Comparison of ENCODE assay signal across 23 cellular contexts in the genomic region with DNA sequence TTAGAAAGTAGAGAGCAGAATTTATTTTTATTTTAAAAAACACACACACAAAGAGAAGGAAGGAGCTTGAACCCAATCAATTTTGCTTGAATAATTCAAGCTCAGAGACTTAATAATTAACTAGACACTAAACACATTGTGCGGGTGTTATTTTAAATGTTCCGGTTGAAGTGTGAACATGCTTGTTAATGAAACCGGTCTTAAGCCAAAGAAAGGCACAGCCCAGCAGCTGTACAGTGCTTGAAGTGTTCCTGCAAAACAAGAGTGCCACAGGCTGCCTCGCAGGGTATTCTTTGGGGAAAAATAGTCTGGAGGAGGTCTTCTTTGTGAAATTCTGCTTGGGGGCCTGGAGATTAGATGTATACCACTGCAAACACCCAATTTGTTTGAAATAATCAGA. TPM values are rescaled to one million over a fixed set of nuclear protein-coding genes. Genes with fewer than 3 reads are reported as not detected.
DNase-seq lines count a peak whose midpoint lies in the region; ATAC-seq and TF ChIP-seq lines count a peak whose summit lies in the region.
"Had no signal": no experiment of that assay in that cellular context is flagged by ENCODE, and none has a peak within 500 bp of the region (broad histone marks: within the 10 kb centered on the region; RNA-seq: fewer than 3 reads in every experiment).

No MANE protein-coding gene starts in this region.

- DNase-seq in DMS79 treated with DMSO at 0.1 percent for 48 hours (lab: John Stamatoyannopoulos, UW) (peak; percentile 60), NCI-H69 (lab: John Stamatoyannopoulos, UW) (peak; percentile 11), left kidney (ENCODE audit: low read depth, low spot score) (peak; percentile 62), stomach (peak; percentile 64)
- DNase-seq in activated CD8-positive, alpha-beta memory T cell treated with anti-CD3 and anti-CD28 coated beads, Interleukin-2, amount 50 U/mL, for 4 hours, result no peak
- DNase-seq: activated CD4-positive, alpha-beta T cell treated with anti-CD3 and anti-CD28 coated beads for 4 hours; activated CD8-positive, alpha-beta memory T cell treated with anti-CD3 and anti-CD28 coated beads for 24 hours; activated T-cell treated with anti-CD3 and anti-CD28 coated beads, Interleukin-2, amount 50 U/mL, for 24 hours; dermis blood vessel endothelial cell; GM23248; HFFc6; kidney; MM.1S; naive B cell; NCI-H1694; NCI-H748 treated with DMSO at 0.1 percent for 48 hours; SK-N-SH; stimulated activated CD4-positive, alpha-beta T cell treated with anti-CD3 and anti-CD28 coated beads, Interleukin-4, amount 100 ng/mL, for 1 hour had no signal

- no peaks in the 10 kb centered on the region for H3K9me3 ChIP-seq in stomach
- H3K9me3 ChIP-seq: right atrium auricular region, SK-N-SH had no signal

- ATAC-seq in HG02610 (IDR thresholded peaks at IDR 0.05; ENCODE audit: unreplicated experiment) (no peak), HG02759 (IDR thresholded peaks at IDR 0.05; ENCODE audit: unreplicated experiment) (no peak)
- ATAC-seq: stimulated activated memory B cell treated with anti-CD40 and anti-IgM and Interleukin-4, amounts not matched to agents 10 μg/mL and 1 μg/mL and 100 μg/mL, for 72 hours had no signal

- no peak for TF ChIP-seq POLR2A in stomach (IDR thresholded peaks at IDR 0.05)

- no peaks in the 10 kb centered on the region for H3K36me3 ChIP-seq in stomach
- H3K36me3 ChIP-seq: cardiac muscle cell, right atrium auricular region had no signal

- no peak for TF ChIP-seq EP300 in stomach (IDR thresholded peaks at IDR 0.05)

- intact Hi-C loops in stomach (cut with DNase I; ENCODE audit: low total_unique reads), result no loop called here

- H3K4me1 ChIP-seq in stomach, result peaks cover 8 to 29% (median 17%) of the 10 kb centered on the region in 4 donors

- WGBS in stomach, 5 donors, result 31 to 51% (median 39%) methylated on average over 4 of the region's 4 CpGs

- H3K27ac ChIP-seq in stomach, result peak overlapping the region; percentile 57 to 98 (median 96)
- H3K27ac ChIP-seq: cardiac muscle cell, GM23248, right atrium auricular region had no signal

- H3K4me3 ChIP-seq in stomach, result no peak overlapping the region
- H3K4me3 ChIP-seq: cardiac muscle cell, GM23248, right atrium auricular region had no signal

- peaks cover 0 to 14% (median 0%) of the 10 kb centered on the region in 3 donors for H3K27me3 ChIP-seq in stomach
- H3K27me3 ChIP-seq: cardiac muscle cell, right atrium auricular region had no signal

- no peak for TF ChIP-seq CTCF in stomach (IDR thresholded peaks at IDR 0.05)

RNA-seq across cellular contexts. Expression of a gene that starts 2.2 kb away (rescaled TPM):
- total RNA-seq in stomach, result 100 to 1,000 TPM in 2 of 5 donors, 10 to 100 TPM in 3; 57.1 to 198 (median 89.2) TPM
- polyA plus RNA-seq in stomach, result 10 to 100 TPM in 1 of 3 donors, 1 to 10 TPM in 2; 6.2 to 11.6 (median 9.4) TPM
